Comparison of ENCODE assay signal across 10 cellular contexts in the genomic region with DNA sequence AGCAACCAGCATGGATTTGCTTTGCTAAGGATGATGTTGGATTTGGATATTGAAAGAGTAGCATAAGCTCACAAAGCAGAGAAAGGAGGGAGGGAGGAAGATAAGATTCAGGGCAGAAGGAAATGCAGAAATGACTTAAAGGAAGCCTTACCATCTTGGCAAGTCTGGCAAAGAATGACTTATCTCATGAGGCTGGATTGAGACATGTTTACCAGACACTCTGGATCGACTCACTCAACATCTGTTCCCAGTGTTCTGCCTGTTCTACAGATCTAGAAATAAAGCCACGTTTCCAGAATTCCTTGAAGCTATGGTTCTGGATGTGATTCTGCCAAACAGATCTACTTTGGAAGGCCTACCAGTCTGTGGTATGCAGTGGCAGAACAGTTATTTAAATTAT.
"Had no signal": no experiment of that assay in that cellular context is flagged by ENCODE, and none has a peak within 500 bp of the region (broad histone marks: within the 10 kb centered on the region; RNA-seq: fewer than 3 reads in every experiment).

No MANE protein-coding gene starts in this region.

- H3K27ac ChIP-seq: WERI-Rb-1 had no signal

- DNase-seq: activated CD4-positive, alpha-beta T cell treated with anti-CD3 and anti-CD28 coated beads, Interleukin-2, amount 50 U/mL, for 48 hours; activated CD8-positive, alpha-beta memory T cell treated with anti-CD3 and anti-CD28 coated beads, Interleukin-2, amount 10 ng/mL, durations not matched to agents 7 days and 5 days; activated T-cell treated with anti-CD3 and anti-CD28 coated beads, Interleukin-2, amount 50 U/mL, for 1 hour; islet precursor cell; SK-N-SH; stimulated activated CD4-positive, alpha-beta T cell treated with anti-CD3 and anti-CD28 coated beads, Interleukin-15, amount 100 ng/mL, for 24 hours; stimulated activated CD4-positive, alpha-beta T cell treated with anti-CD3 and anti-CD28 coated beads, Interleukin-4, amount 100 ng/mL, for 1 hour; stimulated activated naive B cell treated with anti-CD40 and anti-IgM and Interleukin-4, amounts not matched to agents 10 μg/mL and 1 μg/mL and 100 μg/mL, for 72 hours; trophoblast cell; WERI-Rb-1 had no signal
